32 cellular contexts compared by ENCODE assay signal in genomic region chr6:169567809-169568208, GRCh38.
"Had no signal": no experiment of that assay in that cellular context is flagged by ENCODE, and none has a peak within 500 bp of the region (broad histone marks: within the 10 kb centered on the region; RNA-seq: fewer than 3 reads in every experiment).

No MANE protein-coding gene starts in this region.

- H3K27me3 ChIP-seq: ascending aorta, cardiac muscle cell had no signal

- H3K27ac Mint-ChIP-seq: activated B cell treated with CpG ODN at 0.5 μM for 24 hours; activated naive CD8-positive, alpha-beta T cell treated with anti-CD3 and anti-CD28 coated beads for 36 hours; activated T-helper 1 cell treated with anti-CD3 and anti-CD28 coated beads, Interleukin-12 subunit alpha, Interleukin-12 subunit beta, Interleukin-2, Interleukin-4 antibody, amounts not matched to agents 30 ng/mL and 10 ng/mL and 1 ng/mL, durations not matched to agents 14 hours and 24 hours and 36 hours had no signal

- H3K9me3 ChIP-seq: ascending aorta had no signal

- H3K4me1 ChIP-seq: ascending aorta had no signal

- H3K4me3 ChIP-seq: ascending aorta, cardiac muscle cell, K562 had no signal

- H3K27me3 Mint-ChIP-seq: activated B cell treated with CpG ODN at 0.5 μM for 24 hours; central memory CD8-positive, alpha-beta T cell had no signal

- DNase-seq: activated B cell treated with CpG ODN at 0.5 μM for 24 hours; activated CD4-positive, alpha-beta T cell treated with anti-CD3 and anti-CD28 coated beads for 48 hours; activated CD4-positive, alpha-beta T cell treated with anti-CD3 and anti-CD28 coated beads, Interleukin-2, amount 50 U/mL, for 4 hours; activated CD4-positive, CD25-positive, alpha-beta regulatory T cell treated with anti-CD3 and anti-CD28 coated beads, Interleukin-2, amount 50 U/mL, for 72 hours; activated CD8-positive, alpha-beta memory T cell treated with anti-CD3 and anti-CD28 coated beads, Interleukin-2, amount 50 U/mL, for 4 hours; activated effector memory CD4-positive, alpha-beta T cell treated with Interleukin-2 at 50 U/mL for 16 hours; activated naive CD4-positive, alpha-beta T cell treated with anti-CD3 and anti-CD28 coated beads, Interleukin-2, amount 50 U/mL, for 16 hours; activated naive CD8-positive, alpha-beta T cell treated with anti-CD3 and anti-CD28 coated beads for 36 hours; activated T-cell treated with anti-CD3 and anti-CD28 coated beads for 4 hours; activated T-cell treated with anti-CD3 and anti-CD28 coated beads, Interleukin-2, amount 50 U/mL, for 4 hours; amniotic stem cell; NCI-H1105 treated with DMSO at 0.1 percent for 48 hours; NCI-H1436; NCI-H1694; NCI-H1930; NCI-H2081 treated with DMSO at 0.1 percent for 48 hours; NCI-H226; NCI-H446 treated with DMSO at 0.1 percent for 48 hours; NCI-H524; NCI-H69; OCI-M1; Right ventricle myocardium superior; SW 1271; T-helper 1 cell; T-helper 2 cell; T-helper 9 cell had no signal

- H3K27ac ChIP-seq: ascending aorta, cardiac muscle cell, VCaP had no signal

- H3K9me3 Mint-ChIP-seq: activated B cell treated with CpG ODN at 0.5 μM for 24 hours; activated T-cell treated with anti-CD3 and anti-CD28 coated beads, Interleukin-2, amount 50 U/mL, for 4 hours; activated T-helper 1 cell treated with anti-CD3 and anti-CD28 coated beads, Interleukin-12 subunit alpha, Interleukin-12 subunit beta, Interleukin-2, Interleukin-4 antibody, amounts not matched to agents 30 ng/mL and 10 ng/mL and 1 ng/mL, durations not matched to agents 14 hours and 24 hours and 36 hours; central memory CD8-positive, alpha-beta T cell had no signal

- H3K4me3 Mint-ChIP-seq: activated B cell treated with CpG ODN at 0.5 μM for 24 hours; activated naive CD8-positive, alpha-beta T cell treated with anti-CD3 and anti-CD28 coated beads for 36 hours; activated T-cell treated with anti-CD3 and anti-CD28 coated beads, Interleukin-2, amount 50 U/mL, for 4 hours; activated T-helper 1 cell treated with anti-CD3 and anti-CD28 coated beads, Interleukin-12 subunit alpha, Interleukin-12 subunit beta, Interleukin-2, Interleukin-4 antibody, amounts not matched to agents 30 ng/mL and 10 ng/mL and 1 ng/mL, durations not matched to agents 14 hours and 24 hours and 36 hours; central memory CD8-positive, alpha-beta T cell had no signal

- H3K36me3 ChIP-seq: ascending aorta, cardiac muscle cell had no signal

- ATAC-seq: activated T-cell treated with anti-CD3 and anti-CD28 coated beads, Interleukin-2, amount 50 U/mL, for 4 hours; K562 had no signal
